ENCODE assay signal across 27 cellular contexts in genomic region chr9:136611119-136611518, GRCh38. TPM values are rescaled to one million over a fixed set of nuclear protein-coding genes. Genes with fewer than 3 reads are reported as not detected.
"Had no signal": no experiment of that assay in that cellular context is flagged by ENCODE, and none has a peak within 500 bp of the region (broad histone marks: within the 10 kb centered on the region; RNA-seq: fewer than 3 reads in every experiment).

No MANE protein-coding gene starts in this region.

- H3K9ac ChIP-seq: neural progenitor cell had no signal

- H3K4me1 ChIP-seq: foreskin keratinocyte had no signal

- DNase-seq: dermis blood vessel endothelial cell; effector memory CD4-positive, alpha-beta T cell; foreskin keratinocyte; heart left ventricle; left cardiac atrium; left lung; mesendoderm; midbrain; naive thymus-derived CD4-positive, alpha-beta T cell; nucleus accumbens; ovary; posterior cingulate gyrus; psoas muscle; sigmoid colon; stimulated activated CD4-positive, alpha-beta T cell treated with anti-CD3 and anti-CD28 coated beads, Interleukin-2, amount 100 ng/mL, for 24 hours; stimulated activated CD4-positive, alpha-beta T cell treated with anti-CD3 and anti-CD28 coated beads, Interleukin-4, amount 100 ng/mL, for 24 hours; stimulated activated naive CD4-positive, alpha-beta T cell treated with Interleukin-2 at 50 U/mL for 16 hours; thyroid gland had no signal

- H2AFZ ChIP-seq: hepatocyte, neural progenitor cell had no signal

- H3K36me3 ChIP-seq: esophagus muscularis mucosa, gastroesophageal sphincter, heart left ventricle, left lung, neural progenitor cell, ovary, sigmoid colon, stomach, thyroid gland had no signal

- H3K4me3 Mint-ChIP-seq: naive thymus-derived CD4-positive, alpha-beta T cell; nephron; neural progenitor cell; stimulated activated effector memory CD8-positive, alpha-beta T cell treated with anti-CD3 and anti-CD28 coated beads, Interleukin-12 subunit alpha, Interleukin-12 subunit beta, amount 100 ng/mL, for 72 hours; type B pancreatic cell had no signal

- H3K4me2 ChIP-seq: hepatocyte, neural progenitor cell had no signal

- H3K4me1 Mint-ChIP-seq: naive thymus-derived CD4-positive, alpha-beta T cell had no signal

- H3K9me3 ChIP-seq: esophagus muscularis mucosa, gastroesophageal sphincter, heart left ventricle, left lung, ovary, psoas muscle, sigmoid colon, stomach, thyroid gland had no signal

- H3K27ac ChIP-seq: coronary artery, esophagus muscularis mucosa, foreskin keratinocyte, gastroesophageal sphincter, heart left ventricle, hepatocyte, left lung, neural progenitor cell, ovary, psoas muscle, sigmoid colon, stomach, thyroid gland had no signal

- H3K27me3 Mint-ChIP-seq: type B pancreatic cell had no signal

- H3K4me3 ChIP-seq: coronary artery, esophagus muscularis mucosa, gastroesophageal sphincter, heart left ventricle, hepatocyte, left lung, neural progenitor cell, ovary, psoas muscle, sigmoid colon, stomach, thyroid gland had no signal

- H3K27me3 ChIP-seq: esophagus muscularis mucosa, gastroesophageal sphincter, heart left ventricle, hepatocyte, left lung, neural progenitor cell, ovary, sigmoid colon, stomach, thyroid gland had no signal

- H3K27ac Mint-ChIP-seq: nephron; stimulated activated effector memory CD8-positive, alpha-beta T cell treated with anti-CD3 and anti-CD28 coated beads, Interleukin-12 subunit alpha, Interleukin-12 subunit beta, amount 100 ng/mL, for 72 hours; type B pancreatic cell had no signal

- H3K9me3 Mint-ChIP-seq: naive thymus-derived CD4-positive, alpha-beta T cell; nephron; neural progenitor cell; stimulated activated effector memory CD8-positive, alpha-beta T cell treated with anti-CD3 and anti-CD28 coated beads, Interleukin-12 subunit alpha, Interleukin-12 subunit beta, amount 100 ng/mL, for 72 hours; type B pancreatic cell had no signal

- H3K36me3 Mint-ChIP-seq: naive thymus-derived CD4-positive, alpha-beta T cell; neural progenitor cell; stimulated activated effector memory CD8-positive, alpha-beta T cell treated with anti-CD3 and anti-CD28 coated beads, Interleukin-12 subunit alpha, Interleukin-12 subunit beta, amount 100 ng/mL, for 72 hours; type B pancreatic cell had no signal

RNA-seq across cellular contexts. Expression of gene EGFL7, which starts 51.6 kb away (rescaled TPM):
- polyA plus RNA-seq: naive thymus-derived CD4-positive, alpha-beta T cell had no signal
